1 cellular context compared by ENCODE assay signal in genomic region chr4:111064342-111064993, GRCh38.
A peak's percentile ranks its signal among the peaks of the same experiment; 100 is the strongest.
TF ChIP-seq lines count a peak whose summit lies in the region.

No MANE protein-coding gene starts in this region.

TF ChIP-seq in SK-N-SH, 30 proteins besides CTCF, POLR2A, EP300 and RAD21 (continued from another document):
- TF ChIP-seq PBX3 (IDR thresholded peaks at IDR 0.05): peak; percentile 32; the same call in 1 of the 2 replicates
- TF ChIP-seq MEF2A (IDR thresholded peaks at IDR 0.05; ENCODE audit: borderline replicate concordance, low read depth): no peak
- TF ChIP-seq FOSL2 (IDR thresholded peaks at IDR 0.05; ENCODE audit: borderline replicate concordance, low read depth): peak; percentile 52; the same call in 1 of the 2 replicates
- peak; percentile 39; the same call in 1 of the 2 replicates for TF ChIP-seq NFIC (IDR thresholded peaks at IDR 0.05; ENCODE audit: borderline replicate concordance)
- peak; percentile 54 for TF ChIP-seq TCF12 (IDR thresholded peaks at IDR 0.05)
- TF ChIP-seq YY1 (IDR thresholded peaks at IDR 0.05; ENCODE audit: low read depth): no peak
- no peak for TF ChIP-seq SMC3 (IDR thresholded peaks at IDR 0.05; ENCODE audit: low read depth, low read length)
